ENCODE assay signal across 1 cellular context in the genomic region with DNA sequence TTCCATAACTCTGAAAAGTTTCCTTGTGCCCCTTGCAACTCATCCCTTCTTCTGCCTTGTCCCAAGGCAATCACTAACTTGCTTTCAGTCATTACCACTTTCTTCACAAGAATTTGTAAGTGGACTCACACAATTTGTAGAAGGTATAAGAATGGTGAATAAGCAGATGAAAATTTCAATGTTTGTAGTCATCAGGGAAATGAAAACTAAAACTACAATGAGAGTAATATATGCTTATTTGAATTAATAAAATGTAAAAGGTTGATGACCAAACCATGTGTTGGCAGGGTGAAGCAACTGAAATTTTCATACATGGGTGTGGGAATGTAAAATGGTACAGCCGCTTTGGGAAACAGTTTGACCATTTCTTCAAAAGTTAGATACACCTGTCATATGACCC.
TF ChIP-seq lines count a peak whose summit lies in the region.

No MANE protein-coding gene starts in this region.

TF ChIP-seq in IMR-90, 13 proteins besides CTCF, POLR2A, EP300 and RAD21 (continued from another document):
- TF ChIP-seq USF2 (IDR thresholded peaks at IDR 0.05; ENCODE audit: low read depth, low read length), result no peak
- no peak for TF ChIP-seq MXI1 (IDR thresholded peaks at IDR 0.05; ENCODE audit: borderline replicate concordance, low read depth, low read length)
- TF ChIP-seq MAFK (IDR thresholded peaks at IDR 0.05; ENCODE audit: low read depth, low read length), result no peak
- no peak for TF ChIP-seq SMC3 (IDR thresholded peaks at IDR 0.05; ENCODE audit: low read depth, low read length)
- no peak for TF ChIP-seq FOS (IDR thresholded peaks at IDR 0.05; ENCODE audit: low read depth, low read length)
- TF ChIP-seq RCOR1 (IDR thresholded peaks at IDR 0.05; ENCODE audit: insufficient replicate concordance, low read length), result no peak
